1 cellular context compared by ENCODE assay signal in the genomic region with DNA sequence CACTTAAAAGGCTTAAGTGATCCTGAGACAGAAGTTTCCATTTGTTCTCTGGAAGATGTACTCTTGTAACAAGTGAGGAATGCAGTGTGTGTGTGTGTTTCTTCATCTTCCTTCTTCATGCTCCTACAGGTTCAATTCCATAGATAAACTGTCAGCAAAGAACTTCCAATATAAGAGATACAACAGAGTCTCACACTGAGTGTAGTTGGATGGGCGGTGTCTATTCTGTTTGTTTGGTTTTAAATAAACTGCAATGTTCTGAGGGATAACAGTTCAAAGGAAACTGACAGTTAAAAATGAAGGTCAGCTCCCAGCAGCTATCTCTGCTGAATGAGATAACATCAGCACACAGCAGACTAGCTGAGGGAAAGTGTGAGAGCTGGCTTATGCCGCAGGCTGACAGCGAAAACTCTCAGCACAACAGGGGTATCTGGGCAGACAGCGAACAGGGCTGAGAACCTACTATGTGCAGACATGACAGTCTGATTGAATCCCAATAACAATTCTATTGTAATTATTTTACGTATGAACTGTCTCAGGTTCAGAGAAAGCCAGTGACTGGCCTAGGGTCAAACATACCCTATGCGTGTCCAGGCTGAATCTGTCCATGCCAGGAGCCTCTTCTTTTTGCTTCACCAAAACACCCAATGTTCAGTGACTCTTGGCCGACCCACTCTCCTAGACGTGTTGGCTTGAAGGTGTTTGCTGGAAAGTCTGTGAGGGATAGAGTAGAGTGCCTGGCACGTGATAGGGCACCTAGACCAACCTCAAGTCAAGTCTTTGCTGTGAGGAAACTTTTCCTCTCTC.
TF ChIP-seq lines count a peak whose summit lies in the region.

No MANE protein-coding gene starts in this region.

TF ChIP-seq in HepG2, 621 proteins besides CTCF, POLR2A, EP300 and RAD21 (continued from another document and continues in another):
- TF ChIP-seq, protein P1, sequence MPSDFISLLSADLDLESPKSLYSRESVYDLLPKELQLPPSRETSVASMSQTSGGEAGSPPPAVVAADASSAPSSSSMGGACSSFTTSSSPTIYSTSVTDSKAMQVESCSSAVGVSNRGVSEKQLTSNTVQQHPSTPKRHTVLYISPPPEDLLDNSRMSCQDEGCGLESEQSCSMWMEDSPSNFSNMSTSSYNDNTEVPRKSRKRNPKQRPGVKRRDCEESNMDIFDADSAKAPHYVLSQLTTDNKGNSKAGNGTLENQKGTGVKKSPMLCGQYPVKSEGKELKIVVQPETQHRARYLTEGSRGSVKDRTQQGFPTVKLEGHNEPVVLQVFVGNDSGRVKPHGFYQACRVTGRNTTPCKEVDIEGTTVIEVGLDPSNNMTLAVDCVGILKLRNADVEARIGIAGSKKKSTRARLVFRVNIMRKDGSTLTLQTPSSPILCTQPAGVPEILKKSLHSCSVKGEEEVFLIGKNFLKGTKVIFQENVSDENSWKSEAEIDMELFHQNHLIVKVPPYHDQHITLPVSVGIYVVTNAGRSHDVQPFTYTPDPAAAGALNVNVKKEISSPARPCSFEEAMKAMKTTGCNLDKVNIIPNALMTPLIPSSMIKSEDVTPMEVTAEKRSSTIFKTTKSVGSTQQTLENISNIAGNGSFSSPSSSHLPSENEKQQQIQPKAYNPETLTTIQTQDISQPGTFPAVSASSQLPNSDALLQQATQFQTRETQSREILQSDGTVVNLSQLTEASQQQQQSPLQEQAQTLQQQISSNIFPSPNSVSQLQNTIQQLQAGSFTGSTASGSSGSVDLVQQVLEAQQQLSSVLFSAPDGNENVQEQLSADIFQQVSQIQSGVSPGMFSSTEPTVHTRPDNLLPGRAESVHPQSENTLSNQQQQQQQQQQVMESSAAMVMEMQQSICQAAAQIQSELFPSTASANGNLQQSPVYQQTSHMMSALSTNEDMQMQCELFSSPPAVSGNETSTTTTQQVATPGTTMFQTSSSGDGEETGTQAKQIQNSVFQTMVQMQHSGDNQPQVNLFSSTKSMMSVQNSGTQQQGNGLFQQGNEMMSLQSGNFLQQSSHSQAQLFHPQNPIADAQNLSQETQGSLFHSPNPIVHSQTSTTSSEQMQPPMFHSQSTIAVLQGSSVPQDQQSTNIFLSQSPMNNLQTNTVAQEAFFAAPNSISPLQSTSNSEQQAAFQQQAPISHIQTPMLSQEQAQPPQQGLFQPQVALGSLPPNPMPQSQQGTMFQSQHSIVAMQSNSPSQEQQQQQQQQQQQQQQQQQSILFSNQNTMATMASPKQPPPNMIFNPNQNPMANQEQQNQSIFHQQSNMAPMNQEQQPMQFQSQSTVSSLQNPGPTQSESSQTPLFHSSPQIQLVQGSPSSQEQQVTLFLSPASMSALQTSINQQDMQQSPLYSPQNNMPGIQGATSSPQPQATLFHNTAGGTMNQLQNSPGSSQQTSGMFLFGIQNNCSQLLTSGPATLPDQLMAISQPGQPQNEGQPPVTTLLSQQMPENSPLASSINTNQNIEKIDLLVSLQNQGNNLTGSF (CRISPR knock-in tag; IDR thresholded peaks at IDR 0.05): no peak
- TF ChIP-seq ZBTB38 (CRISPR knock-in tag; IDR thresholded peaks at IDR 0.05) (no peak), SRY (CRISPR knock-in tag; IDR thresholded peaks at IDR 0.05) (no peak), HDAC6 (IDR thresholded peaks at IDR 0.05; ENCODE audit: low read depth, low read length) (no peak), ZBTB7A (CRISPR knock-in tag; IDR thresholded peaks at IDR 0.05) (no peak), ZFP82 (CRISPR knock-in tag; IDR thresholded peaks at IDR 0.05; ENCODE audit: borderline replicate concordance) (no peak), BORCS8-MEF2B (CRISPR knock-in tag; IDR thresholded peaks at IDR 0.05) (no peak), ZNF510 (CRISPR knock-in tag; IDR thresholded peaks at IDR 0.05; ENCODE audit: low read depth) (no peak), ZNF619 (CRISPR knock-in tag; IDR thresholded peaks at IDR 0.05) (no peak), ASH2L (IDR thresholded peaks at IDR 0.05; ENCODE audit: insufficient read length, low read depth, low read length) (no peak), ZNF10 (CRISPR knock-in tag; IDR thresholded peaks at IDR 0.05; ENCODE audit: borderline replicate concordance, low read depth) (no peak), ZNF337 (CRISPR knock-in tag; IDR thresholded peaks at IDR 0.05; ENCODE audit: borderline replicate concordance, low read depth) (no peak), ATF7-NPFF (CRISPR knock-in tag; IDR thresholded peaks at IDR 0.05; ENCODE audit: low read depth) (no peak), GABPA (IDR thresholded peaks at IDR 0.05; ENCODE audit: low read depth, low read length) (no peak), GABPA (CRISPR knock-in tag; IDR thresholded peaks at IDR 0.05; ENCODE audit: low read depth) (no peak), HOXA9 (CRISPR knock-in tag; IDR thresholded peaks at IDR 0.05; ENCODE audit: borderline replicate concordance) (no peak), TOPORS (CRISPR knock-in tag; IDR thresholded peaks at IDR 0.05) (no peak), ZNF768 (CRISPR knock-in tag; IDR thresholded peaks at IDR 0.05) (no peak), NPAS2 (CRISPR knock-in tag; IDR thresholded peaks at IDR 0.05; ENCODE audit: borderline replicate concordance) (no peak), ZNF143 (CRISPR knock-in tag; IDR thresholded peaks at IDR 0.05) (no peak), JUND (CRISPR knock-in tag; IDR thresholded peaks at IDR 0.05) (no peak), ZBTB8A (CRISPR knock-in tag; IDR thresholded peaks at IDR 0.05; ENCODE audit: borderline replicate concordance, low read depth) (no peak), NR1H2 (CRISPR knock-in tag; IDR thresholded peaks at IDR 0.05; ENCODE audit: borderline replicate concordance, low read depth) (no peak), ZSCAN22 (CRISPR knock-in tag; IDR thresholded peaks at IDR 0.05) (no peak), TSC22D2 (CRISPR knock-in tag; IDR thresholded peaks at IDR 0.05; ENCODE audit: borderline replicate concordance) (no peak), CBX1 (IDR thresholded peaks at IDR 0.05; ENCODE audit: low read depth) (no peak), CAMTA2 (CRISPR knock-in tag; IDR thresholded peaks at IDR 0.05; ENCODE audit: borderline replicate concordance) (no peak), SETDB1 (CRISPR knock-in tag; IDR thresholded peaks at IDR 0.05; ENCODE audit: borderline replicate concordance) (no peak)
- TF ChIP-seq, protein P2, sequence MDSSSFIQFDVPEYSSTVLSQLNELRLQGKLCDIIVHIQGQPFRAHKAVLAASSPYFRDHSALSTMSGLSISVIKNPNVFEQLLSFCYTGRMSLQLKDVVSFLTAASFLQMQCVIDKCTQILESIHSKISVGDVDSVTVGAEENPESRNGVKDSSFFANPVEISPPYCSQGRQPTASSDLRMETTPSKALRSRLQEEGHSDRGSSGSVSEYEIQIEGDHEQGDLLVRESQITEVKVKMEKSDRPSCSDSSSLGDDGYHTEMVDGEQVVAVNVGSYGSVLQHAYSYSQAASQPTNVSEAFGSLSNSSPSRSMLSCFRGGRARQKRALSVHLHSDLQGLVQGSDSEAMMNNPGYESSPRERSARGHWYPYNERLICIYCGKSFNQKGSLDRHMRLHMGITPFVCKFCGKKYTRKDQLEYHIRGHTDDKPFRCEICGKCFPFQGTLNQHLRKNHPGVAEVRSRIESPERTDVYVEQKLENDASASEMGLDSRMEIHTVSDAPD (CRISPR knock-in tag; IDR thresholded peaks at IDR 0.05): no peak
- TF ChIP-seq, protein P3, sequence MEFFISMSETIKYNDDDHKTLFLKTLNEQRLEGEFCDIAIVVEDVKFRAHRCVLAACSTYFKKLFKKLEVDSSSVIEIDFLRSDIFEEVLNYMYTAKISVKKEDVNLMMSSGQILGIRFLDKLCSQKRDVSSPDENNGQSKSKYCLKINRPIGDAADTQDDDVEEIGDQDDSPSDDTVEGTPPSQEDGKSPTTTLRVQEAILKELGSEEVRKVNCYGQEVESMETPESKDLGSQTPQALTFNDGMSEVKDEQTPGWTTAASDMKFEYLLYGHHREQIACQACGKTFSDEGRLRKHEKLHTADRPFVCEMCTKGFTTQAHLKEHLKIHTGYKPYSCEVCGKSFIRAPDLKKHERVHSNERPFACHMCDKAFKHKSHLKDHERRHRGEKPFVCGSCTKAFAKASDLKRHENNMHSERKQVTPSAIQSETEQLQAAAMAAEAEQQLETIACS (CRISPR knock-in tag; IDR thresholded peaks at IDR 0.05): no peak
- TF ChIP-seq, protein P4, sequence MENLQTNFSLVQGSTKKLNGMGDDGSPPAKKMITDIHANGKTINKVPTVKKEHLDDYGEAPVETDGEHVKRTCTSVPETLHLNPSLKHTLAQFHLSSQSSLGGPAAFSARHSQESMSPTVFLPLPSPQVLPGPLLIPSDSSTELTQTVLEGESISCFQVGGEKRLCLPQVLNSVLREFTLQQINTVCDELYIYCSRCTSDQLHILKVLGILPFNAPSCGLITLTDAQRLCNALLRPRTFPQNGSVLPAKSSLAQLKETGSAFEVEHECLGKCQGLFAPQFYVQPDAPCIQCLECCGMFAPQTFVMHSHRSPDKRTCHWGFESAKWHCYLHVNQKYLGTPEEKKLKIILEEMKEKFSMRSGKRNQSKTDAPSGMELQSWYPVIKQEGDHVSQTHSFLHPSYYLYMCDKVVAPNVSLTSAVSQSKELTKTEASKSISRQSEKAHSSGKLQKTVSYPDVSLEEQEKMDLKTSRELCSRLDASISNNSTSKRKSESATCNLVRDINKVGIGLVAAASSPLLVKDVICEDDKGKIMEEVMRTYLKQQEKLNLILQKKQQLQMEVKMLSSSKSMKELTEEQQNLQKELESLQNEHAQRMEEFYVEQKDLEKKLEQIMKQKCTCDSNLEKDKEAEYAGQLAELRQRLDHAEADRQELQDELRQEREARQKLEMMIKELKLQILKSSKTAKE (CRISPR knock-in tag; IDR thresholded peaks at IDR 0.05; ENCODE audit: borderline replicate concordance): no peak
- TF ChIP-seq, protein P5, sequence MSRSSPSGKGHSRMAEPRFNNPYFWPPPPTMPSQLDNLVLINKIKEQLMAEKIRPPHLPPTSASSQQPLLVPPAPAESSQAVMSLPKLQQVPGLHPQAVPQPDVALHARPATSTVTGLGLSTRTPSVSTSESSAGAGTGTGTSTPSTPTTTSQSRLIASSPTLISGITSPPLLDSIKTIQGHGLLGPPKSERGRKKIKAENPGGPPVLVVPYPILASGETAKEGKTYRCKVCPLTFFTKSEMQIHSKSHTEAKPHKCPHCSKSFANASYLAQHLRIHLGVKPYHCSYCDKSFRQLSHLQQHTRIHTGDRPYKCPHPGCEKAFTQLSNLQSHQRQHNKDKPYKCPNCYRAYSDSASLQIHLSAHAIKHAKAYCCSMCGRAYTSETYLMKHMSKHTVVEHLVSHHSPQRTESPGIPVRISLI (CRISPR knock-in tag; IDR thresholded peaks at IDR 0.05; ENCODE audit: borderline replicate concordance): no peak
- TF ChIP-seq, protein P6, sequence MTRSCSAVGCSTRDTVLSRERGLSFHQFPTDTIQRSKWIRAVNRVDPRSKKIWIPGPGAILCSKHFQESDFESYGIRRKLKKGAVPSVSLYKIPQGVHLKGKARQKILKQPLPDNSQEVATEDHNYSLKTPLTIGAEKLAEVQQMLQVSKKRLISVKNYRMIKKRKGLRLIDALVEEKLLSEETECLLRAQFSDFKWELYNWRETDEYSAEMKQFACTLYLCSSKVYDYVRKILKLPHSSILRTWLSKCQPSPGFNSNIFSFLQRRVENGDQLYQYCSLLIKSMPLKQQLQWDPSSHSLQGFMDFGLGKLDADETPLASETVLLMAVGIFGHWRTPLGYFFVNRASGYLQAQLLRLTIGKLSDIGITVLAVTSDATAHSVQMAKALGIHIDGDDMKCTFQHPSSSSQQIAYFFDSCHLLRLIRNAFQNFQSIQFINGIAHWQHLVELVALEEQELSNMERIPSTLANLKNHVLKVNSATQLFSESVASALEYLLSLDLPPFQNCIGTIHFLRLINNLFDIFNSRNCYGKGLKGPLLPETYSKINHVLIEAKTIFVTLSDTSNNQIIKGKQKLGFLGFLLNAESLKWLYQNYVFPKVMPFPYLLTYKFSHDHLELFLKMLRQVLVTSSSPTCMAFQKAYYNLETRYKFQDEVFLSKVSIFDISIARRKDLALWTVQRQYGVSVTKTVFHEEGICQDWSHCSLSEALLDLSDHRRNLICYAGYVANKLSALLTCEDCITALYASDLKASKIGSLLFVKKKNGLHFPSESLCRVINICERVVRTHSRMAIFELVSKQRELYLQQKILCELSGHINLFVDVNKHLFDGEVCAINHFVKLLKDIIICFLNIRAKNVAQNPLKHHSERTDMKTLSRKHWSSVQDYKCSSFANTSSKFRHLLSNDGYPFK (CRISPR knock-in tag; IDR thresholded peaks at IDR 0.05; ENCODE audit: borderline replicate concordance): no peak
- TF ChIP-seq, protein P7, sequence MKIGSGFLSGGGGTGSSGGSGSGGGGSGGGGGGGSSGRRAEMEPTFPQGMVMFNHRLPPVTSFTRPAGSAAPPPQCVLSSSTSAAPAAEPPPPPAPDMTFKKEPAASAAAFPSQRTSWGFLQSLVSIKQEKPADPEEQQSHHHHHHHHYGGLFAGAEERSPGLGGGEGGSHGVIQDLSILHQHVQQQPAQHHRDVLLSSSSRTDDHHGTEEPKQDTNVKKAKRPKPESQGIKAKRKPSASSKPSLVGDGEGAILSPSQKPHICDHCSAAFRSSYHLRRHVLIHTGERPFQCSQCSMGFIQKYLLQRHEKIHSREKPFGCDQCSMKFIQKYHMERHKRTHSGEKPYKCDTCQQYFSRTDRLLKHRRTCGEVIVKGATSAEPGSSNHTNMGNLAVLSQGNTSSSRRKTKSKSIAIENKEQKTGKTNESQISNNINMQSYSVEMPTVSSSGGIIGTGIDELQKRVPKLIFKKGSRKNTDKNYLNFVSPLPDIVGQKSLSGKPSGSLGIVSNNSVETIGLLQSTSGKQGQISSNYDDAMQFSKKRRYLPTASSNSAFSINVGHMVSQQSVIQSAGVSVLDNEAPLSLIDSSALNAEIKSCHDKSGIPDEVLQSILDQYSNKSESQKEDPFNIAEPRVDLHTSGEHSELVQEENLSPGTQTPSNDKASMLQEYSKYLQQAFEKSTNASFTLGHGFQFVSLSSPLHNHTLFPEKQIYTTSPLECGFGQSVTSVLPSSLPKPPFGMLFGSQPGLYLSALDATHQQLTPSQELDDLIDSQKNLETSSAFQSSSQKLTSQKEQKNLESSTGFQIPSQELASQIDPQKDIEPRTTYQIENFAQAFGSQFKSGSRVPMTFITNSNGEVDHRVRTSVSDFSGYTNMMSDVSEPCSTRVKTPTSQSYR (CRISPR knock-in tag; IDR thresholded peaks at IDR 0.05; ENCODE audit: borderline replicate concordance): no peak
